ENCODE assay signal across 8 cellular contexts in genomic region chr13:77918391-77919261, GRCh38. TPM values are rescaled to one million over a fixed set of nuclear protein-coding genes. Genes with fewer than 3 reads are reported as not detected.
DNase-seq lines count a peak whose midpoint lies in the region; ATAC-seq and TF ChIP-seq lines count a peak whose summit lies in the region.

Gene EDNRB, minus strand, starts transcription at chr13:77918831. Its CDS starts 258 bp downstream, at chr13:77918573.

- H3K9me3 ChIP-seq in SK-N-MC (ENCODE audit: low read depth, low read length) (no peaks in the 10 kb centered on the region), muscle layer of duodenum (ENCODE audit: control insufficient read depth in 1 of 2, low read length in 2 of 2) (no peaks in the 10 kb centered on the region), aorta (ENCODE audit: control insufficient read depth, low read length) (no peaks in the 10 kb centered on the region)

- H3K27ac ChIP-seq in SK-N-MC, result no peak within 1 kb of the TSS
- no peak within 1 kb of the TSS for H3K27ac ChIP-seq in muscle layer of duodenum (ENCODE audit: low read length)
- H3K27ac ChIP-seq in aorta (ENCODE audit: low read depth in 1 of 2, low read length in 2 of 2), result no peak within 1 kb of the TSS

- no peaks in the 10 kb centered on the region for H3K36me3 ChIP-seq in SK-N-MC (ENCODE audit: insufficient read depth, low read length)
- H3K36me3 ChIP-seq in muscle layer of duodenum (ENCODE audit: control insufficient read depth in 1 of 2, insufficient read depth in 2 of 2, low read length in 2 of 2), result no peaks in the 10 kb centered on the region
- H3K36me3 ChIP-seq in aorta (ENCODE audit: control insufficient read depth in 1 of 2, insufficient read depth in 2 of 2, low read length in 1 of 2), result no peaks in the 10 kb centered on the region

- no peaks in the 10 kb centered on the region for H3K9me3 Mint-ChIP-seq in activated T-cell treated with anti-CD3 and anti-CD28 coated beads, Interleukin-2, amount 50 U/mL, for 4 hours

- H3K27me3 ChIP-seq in muscle layer of duodenum (ENCODE audit: low read depth, low read length), result peaks cover 3% of the 10 kb centered on the region
- no peaks in the 10 kb centered on the region for H3K27me3 ChIP-seq in aorta (ENCODE audit: control insufficient read depth in 1 of 2, insufficient read depth in 2 of 2, low read length in 1 of 2)

- peaks cover 0 to 17% of the 10 kb centered on the region in 2 donors for H3K4me1 ChIP-seq in muscle layer of duodenum (ENCODE audit: control insufficient read depth in 1 of 2, insufficient read depth in 2 of 2, low read length in 2 of 2)
- H3K4me1 ChIP-seq in aorta (ENCODE audit: control insufficient read depth in 1 of 2, insufficient read depth in 2 of 2, low read length in 2 of 2), result no peaks in the 10 kb centered on the region

- no peak within 1 kb of the TSS for H3K4me3 Mint-ChIP-seq in activated T-cell treated with anti-CD3 and anti-CD28 coated beads, Interleukin-2, amount 50 U/mL, for 4 hours

- no peak within 1 kb of the TSS for H3K9ac ChIP-seq in SK-N-MC (ENCODE audit: insufficient read length)

- H3K4me1 Mint-ChIP-seq in activated T-cell treated with anti-CD3 and anti-CD28 coated beads, Interleukin-2, amount 50 U/mL, for 4 hours (ENCODE audit: low read depth), result peaks cover 7% of the 10 kb centered on the region

- peak within 1 kb of the TSS; percentile 74 for H3K4me3 ChIP-seq in SK-N-MC
- H3K4me3 ChIP-seq in fibroblast of pulmonary artery (replicated peaks; ENCODE audit: low read depth, low read length), result peak within 1 kb of the TSS; percentile 67
- H3K4me3 ChIP-seq in muscle layer of duodenum (ENCODE audit: low read depth in 1 of 2, low read length in 2 of 2), result peak within 1 kb of the TSS; percentile 70 to 80
- H3K4me3 ChIP-seq in aorta (ENCODE audit: low read length in 2 of 2), result peak within 1 kb of the TSS in 1 of 2 donors; percentile 47

- no peaks in the 10 kb centered on the region for H3K36me3 Mint-ChIP-seq in activated T-cell treated with anti-CD3 and anti-CD28 coated beads, Interleukin-2, amount 50 U/mL, for 4 hours (ENCODE audit: insufficient read depth)

- DNase-seq in activated T-cell treated with anti-CD3 and anti-CD28 coated beads, Interleukin-2, amount 50 U/mL, for 4 hours, result no peak
- DNase-seq in activated T-cell treated with anti-CD3 and anti-CD28 coated beads for 4 hours (no peak), SK-N-MC (ENCODE audit: low read depth, low spot score) (no peak), fibroblast of pulmonary artery (ENCODE audit: low read depth) (peak; percentile 44), aorta (peak; percentile 64 to 79), MV-4-11 (lab: John Stamatoyannopoulos, UW) (no peak)

- peaks cover 6% of the 10 kb centered on the region for H3K27me3 Mint-ChIP-seq in activated T-cell treated with anti-CD3 and anti-CD28 coated beads, Interleukin-2, amount 50 U/mL, for 4 hours (ENCODE audit: low read depth)

- WGBS in aorta, 2 donors, result 1% methylated on average over 60 to 61 of the region's 61 CpGs

- peak; percentile 15 for TF ChIP-seq CTCF in fibroblast of pulmonary artery (IDR thresholded peaks at IDR 0.05; ENCODE audit: low read length, missing control alignments)

- ATAC-seq in activated T-cell treated with anti-CD3 and anti-CD28 coated beads, Interleukin-2, amount 50 U/mL, for 4 hours, result peak; percentile 14 to 40
- ATAC-seq in aorta (ENCODE audit: low FRiP score) (peak; percentile 55), GM18867 (IDR thresholded peaks at IDR 0.05; ENCODE audit: unreplicated experiment) (no peak)

- intact Hi-C loops in aorta (cut with DNase I), result no loop called here

RNA-seq across cellular contexts. Expression of gene EDNRB, which starts in this region (rescaled TPM):
- under 1 TPM in 2 of 3 donors, not detected in 1; 0.10 to 0.21 TPM for total RNA-seq in activated T-cell treated with anti-CD3 and anti-CD28 coated beads, Interleukin-2, amount 50 U/mL, for 4 hours
- total RNA-seq in aorta, result 10 to 100 TPM; 17.8 to 39.9 TPM
- polyA plus RNA-seq in aorta, result 1 to 10 TPM in 1 of 2 donors, under 1 TPM in 1; 0.50 to 1.9 TPM

Comparison
In these comparisons a context has a peak if more than half of its experiments do, and no peak if none do; other contexts are left out.
1. RNA of gene EDNRB (total RNA-seq): 17.8 to 39.9 TPM in aorta; 0.10 to 0.21 TPM in activated T-cell treated with anti-CD3 and anti-CD28 coated beads, Interleukin-2, amount 50 U/mL, for 4 hours; every median in the first group is over 10 times any median in the second.
2. Peak in ATAC-seq in activated T-cell treated with anti-CD3 and anti-CD28 coated beads, Interleukin-2, amount 50 U/mL, for 4 hours; RNA of the gene not detected or under 1 TPM.
3. DNase-seq: peak in fibroblast of pulmonary artery (single experiment) and aorta (2 of 2); none in activated T-cell treated with anti-CD3 and anti-CD28 coated beads, Interleukin-2, amount 50 U/mL, for 4 hours (single experiment), activated T-cell treated with anti-CD3 and anti-CD28 coated beads for 4 hours (single experiment), SK-N-MC (single experiment) and MV-4-11 (single experiment).